In the genomic region with DNA sequence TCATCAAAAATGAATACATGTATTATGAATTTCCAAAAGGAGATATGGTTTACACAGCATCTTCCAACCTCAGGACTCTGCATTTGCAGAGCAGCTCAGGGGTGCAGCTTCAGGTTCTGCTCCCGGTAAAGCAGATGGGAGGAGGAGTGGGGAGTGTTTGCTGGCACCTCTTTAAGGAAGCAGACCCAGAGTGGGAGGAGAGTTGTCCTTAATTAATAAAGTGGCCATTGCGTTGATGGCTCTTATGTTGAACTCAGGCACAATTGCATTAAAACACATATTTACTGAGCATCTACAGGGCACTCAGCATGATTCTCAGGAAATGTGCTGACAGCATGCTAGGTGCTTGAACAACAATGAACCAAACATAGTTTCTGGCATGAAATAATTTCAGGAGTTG, we compare ENCODE assay signal across 15 cellular contexts.
DNase-seq lines count a peak whose midpoint lies in the region; ATAC-seq and TF ChIP-seq lines count a peak whose summit lies in the region.
"Had no signal": no experiment of that assay in that cellular context is flagged by ENCODE, and none has a peak within 500 bp of the region (broad histone marks: within the 10 kb centered on the region; RNA-seq: fewer than 3 reads in every experiment).

No MANE protein-coding gene starts in this region.

- DNase-seq in NCI-H2029 treated with DMSO at 0.1 percent for 48 hours (lab: John Stamatoyannopoulos, UW), result peak; percentile 1
- DNase-seq in NCI-H2029 (lab: John Stamatoyannopoulos, UW), result no peak
- peak in 1 of 61 donors; percentile 17 for DNase-seq in caudate nucleus (lab: John Stamatoyannopoulos, UW)
- no peak for DNase-seq in left lung
- no peak for DNase-seq in OCI-M1 (lab: John Stamatoyannopoulos, UW)
- no peak for DNase-seq in NCI-H128 (lab: John Stamatoyannopoulos, UW; ENCODE audit: unreplicated experiment)
- DNase-seq in H7, result no peak
- DNase-seq: Caco-2; CD8-positive, alpha-beta T cell; DND-41; GDM1; GOT3; HCEC 1CT; HFFc6 had no signal

- no peak for TF ChIP-seq CTCF in left lung (IDR thresholded peaks at IDR 0.05)

- H3K4me3 ChIP-seq in left lung (no peak overlapping the region), H7 (ENCODE audit: insufficient read depth, low read depth, low read length) (no peak overlapping the region)

- H3K27ac ChIP-seq in caudate nucleus (ENCODE audit: low read depth, low read length) (peak overlapping the region; percentile 4), left lung (no peak overlapping the region)
- H3K27ac ChIP-seq: 22Rv1 had no signal

- H3K9me3 ChIP-seq in left lung, result no peaks in the 10 kb centered on the region
- H3K9me3 ChIP-seq: Caco-2 had no signal

- no peaks in the 10 kb centered on the region for H3K36me3 ChIP-seq in left lung
- no peaks in the 10 kb centered on the region for H3K36me3 ChIP-seq in H7 (replicated peaks; ENCODE audit: control insufficient read depth, insufficient read depth, low read length)

- H3K27me3 ChIP-seq in left lung, result no peaks in the 10 kb centered on the region
- peaks cover 1% of the 10 kb centered on the region; the same call in 1 of the 2 replicates for H3K27me3 ChIP-seq in H7 (ENCODE audit: control insufficient read depth, insufficient read depth, low read length)

- no peaks in the 10 kb centered on the region for H3K4me1 ChIP-seq in left lung
- H3K4me1 ChIP-seq: Caco-2 had no signal

- intact Hi-C loops in left lung (cut with DNase I), result no loop called here

- peak; percentile 84 for ATAC-seq in left lung
- ATAC-seq: CD8-positive, alpha-beta T cell had no signal
